ENCODE assay signal across 7 cellular contexts in the genomic region with DNA sequence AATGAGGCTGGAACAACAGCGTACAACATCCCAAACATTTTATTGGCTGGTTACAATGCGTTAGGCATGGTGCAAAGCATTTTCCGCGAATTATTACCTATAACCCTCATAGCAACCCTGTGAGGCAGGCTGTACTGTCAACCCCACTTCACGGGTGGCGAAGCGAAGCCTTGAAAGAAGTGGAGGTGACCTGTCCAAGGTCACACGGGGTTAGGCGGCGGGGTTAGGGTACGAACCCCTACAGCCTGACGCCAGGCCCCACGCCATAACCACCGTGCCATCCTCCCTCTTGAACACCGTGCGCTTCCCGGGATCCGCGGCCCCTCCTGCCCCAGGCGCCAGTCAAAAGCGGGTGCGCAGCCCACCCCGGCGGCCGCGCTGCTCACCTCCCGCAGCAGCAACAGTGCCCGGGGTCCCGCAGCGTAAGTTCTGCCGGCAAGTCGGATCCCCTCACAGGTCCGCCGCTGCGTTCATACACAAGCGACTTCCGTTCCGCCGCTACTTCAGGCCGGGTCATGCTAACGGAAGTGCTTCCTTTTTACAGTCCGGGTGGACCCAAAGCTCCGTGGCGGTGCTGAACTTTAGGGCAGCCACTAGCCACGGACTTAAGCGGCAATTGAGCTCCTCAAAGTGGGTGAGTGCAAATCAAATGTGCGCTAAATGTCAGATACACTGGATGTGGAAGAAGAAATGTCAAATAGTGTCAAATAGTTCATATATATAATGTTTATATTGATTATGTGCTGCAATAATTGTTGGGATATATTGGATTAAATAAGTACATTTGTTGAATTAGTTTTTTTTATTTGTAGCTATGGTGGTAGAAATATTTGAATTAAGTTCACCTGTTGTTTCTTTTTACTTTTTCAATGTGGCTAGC. TPM values are rescaled to one million over a fixed set of nuclear protein-coding genes. Genes with fewer than 3 reads are reported as not detected.
A peak's percentile ranks its signal among the peaks of the same experiment; 100 is the strongest.
DNase-seq lines count a peak whose midpoint lies in the region; ATAC-seq and TF ChIP-seq lines count a peak whose summit lies in the region.

A gene with protein sequence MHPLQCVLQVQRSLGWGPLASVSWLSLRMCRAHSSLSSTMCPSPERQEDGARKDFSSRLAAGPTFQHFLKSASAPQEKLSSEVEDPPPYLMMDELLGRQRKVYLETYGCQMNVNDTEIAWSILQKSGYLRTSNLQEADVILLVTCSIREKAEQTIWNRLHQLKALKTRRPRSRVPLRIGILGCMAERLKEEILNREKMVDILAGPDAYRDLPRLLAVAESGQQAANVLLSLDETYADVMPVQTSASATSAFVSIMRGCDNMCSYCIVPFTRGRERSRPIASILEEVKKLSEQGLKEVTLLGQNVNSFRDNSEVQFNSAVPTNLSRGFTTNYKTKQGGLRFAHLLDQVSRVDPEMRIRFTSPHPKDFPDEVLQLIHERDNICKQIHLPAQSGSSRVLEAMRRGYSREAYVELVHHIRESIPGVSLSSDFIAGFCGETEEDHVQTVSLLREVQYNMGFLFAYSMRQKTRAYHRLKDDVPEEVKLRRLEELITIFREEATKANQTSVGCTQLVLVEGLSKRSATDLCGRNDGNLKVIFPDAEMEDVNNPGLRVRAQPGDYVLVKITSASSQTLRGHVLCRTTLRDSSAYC (minus strand): TSS at position 478 of the 880 bp plus-strand sequence. CDS start 4,455 bp downstream, outside the sequence.

- H3K27ac ChIP-seq in WERI-Rb-1, result peak within 1 kb of the TSS; percentile 70
- peak within 1 kb of the TSS; percentile 66 to 72 for H3K27ac ChIP-seq in breast epithelium
- H3K27ac ChIP-seq in skin epidermis, result peak within 1 kb of the TSS in 20 of 21 experiments; percentile 48 to 92 (median 78)

- H3K27me3 ChIP-seq in WERI-Rb-1 (ENCODE audit: insufficient read depth, low read depth, severe bottlenecking) (no peaks in the 10 kb centered on the region), breast epithelium (no peaks in the 10 kb centered on the region)

- H3K9me3 ChIP-seq in WERI-Rb-1 (ENCODE audit: severe bottlenecking) (no peaks in the 10 kb centered on the region), breast epithelium (no peaks in the 10 kb centered on the region)

- TF ChIP-seq POLR2A in breast epithelium (IDR thresholded peaks at IDR 0.05), result no peak

- peak within 1 kb of the TSS; percentile 99 for H3K4me3 ChIP-seq in WERI-Rb-1 (ENCODE audit: low read depth, low read length)
- peak within 1 kb of the TSS; percentile 94 to 99 (median 96) for H3K4me3 ChIP-seq in breast epithelium
- peak within 1 kb of the TSS; percentile 55 to 99 (median 90) for H3K4me3 ChIP-seq in skin epidermis

- ATAC-seq in GM18517 (IDR thresholded peaks at IDR 0.05; ENCODE audit: unreplicated experiment) (peak; percentile 81), HG03103 (IDR thresholded peaks at IDR 0.05; ENCODE audit: low read depth, unreplicated experiment) (peak; percentile 69)

- TF ChIP-seq CTCF in WERI-Rb-1 (IDR thresholded peaks at IDR 0.05; ENCODE audit: low read depth, low read length), result no peak
- no peak for TF ChIP-seq CTCF in breast epithelium (IDR thresholded peaks at IDR 0.05)

- H3K36me3 ChIP-seq in WERI-Rb-1, result peaks cover 17% of the 10 kb centered on the region
- no peaks in the 10 kb centered on the region for H3K36me3 ChIP-seq in breast epithelium

- DNase-seq in NCI-H2196 treated with DMSO at 0.1 percent for 48 hours (lab: John Stamatoyannopoulos, UW; ENCODE audit: unreplicated experiment) (peak; percentile 70), WERI-Rb-1 (peak; percentile 87), breast epithelium (ENCODE audit: low spot score in 2 of 2) (peak; percentile 69 to 85), iPS-NIHi11 (ENCODE audit: low spot score) (peak; percentile 88)

- peaks cover 4 to 16% of the 10 kb centered on the region in 2 donors for H3K4me1 ChIP-seq in breast epithelium

- intact Hi-C loops in breast epithelium (cut with DNase I; ENCODE audit: low total_unique reads), result no loop called here

RNA-seq across cellular contexts. Expression of the gene that starts here (rescaled TPM):
- 10 to 100 TPM; 21.8 to 32.4 (median 29.4) TPM for total RNA-seq in breast epithelium

Comparison
In these comparisons a context has a peak if more than half of its experiments do, and no peak if none do; other contexts are left out.
1. Peak in every context shown above with its lines: DNase-seq, ATAC-seq, H3K4me3 ChIP-seq and H3K27ac ChIP-seq.